In the genomic region with DNA sequence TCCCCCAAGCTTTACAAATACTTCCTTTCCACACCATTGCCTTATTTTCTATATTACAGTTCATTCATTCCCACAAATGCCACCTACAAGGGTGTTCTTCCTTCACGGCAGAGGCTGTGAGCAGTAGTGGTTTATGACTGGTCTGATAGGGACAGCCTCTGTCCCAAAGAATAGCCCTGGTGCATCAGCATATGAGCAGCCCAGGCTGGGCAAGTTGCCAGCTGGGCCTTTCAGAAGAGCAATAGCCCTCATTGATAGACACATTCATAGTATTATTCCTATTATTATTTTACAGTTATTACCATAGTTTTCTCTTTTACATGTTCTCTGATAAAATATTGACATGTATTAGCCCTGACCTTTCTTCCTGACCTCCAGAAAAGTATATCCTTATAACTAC, we compare ENCODE assay signal across 17 cellular contexts.
DNase-seq lines count a peak whose midpoint lies in the region; ATAC-seq and FAIRE-seq lines count a peak whose summit lies in the region.
"Had no signal": no experiment of that assay in that cellular context is flagged by ENCODE, and none has a peak within 500 bp of the region (broad histone marks: within the 10 kb centered on the region; RNA-seq: fewer than 3 reads in every experiment).

No MANE protein-coding gene starts in this region.

- FAIRE-seq in frontal cortex (lab: Jason Lieb, UNC), result peak; percentile 58
- FAIRE-seq: kidney, RCC 7860 had no signal

- no peak overlapping the region for H3K4me3 Mint-ChIP-seq in activated T-helper 17 cell treated with anti-CD3 and anti-CD28 coated beads, Interleukin-2, amount 50 U/mL, for 72 hours
- H3K4me3 Mint-ChIP-seq: activated T-cell treated with anti-CD3 and anti-CD28 coated beads, Interleukin-2, amount 50 U/mL, for 24 hours; naive B cell had no signal

- no peaks in the 10 kb centered on the region for H3K27me3 Mint-ChIP-seq in activated T-helper 17 cell treated with anti-CD3 and anti-CD28 coated beads, Interleukin-2, amount 50 U/mL, for 72 hours
- H3K27me3 Mint-ChIP-seq: activated T-cell treated with anti-CD3 and anti-CD28 coated beads, Interleukin-2, amount 50 U/mL, for 24 hours; naive B cell had no signal

- no peak overlapping the region for H3K27ac Mint-ChIP-seq in activated T-helper 17 cell treated with anti-CD3 and anti-CD28 coated beads, Interleukin-2, amount 50 U/mL, for 72 hours
- H3K27ac Mint-ChIP-seq: activated T-cell treated with anti-CD3 and anti-CD28 coated beads, Interleukin-2, amount 50 U/mL, for 24 hours; naive B cell had no signal

- H3K36me3 Mint-ChIP-seq in activated T-helper 17 cell treated with anti-CD3 and anti-CD28 coated beads, Interleukin-2, amount 50 U/mL, for 72 hours (ENCODE audit: low read depth), result no peaks in the 10 kb centered on the region
- H3K36me3 Mint-ChIP-seq: naive B cell had no signal

- no peaks in the 10 kb centered on the region for H3K4me1 Mint-ChIP-seq in activated T-helper 17 cell treated with anti-CD3 and anti-CD28 coated beads, Interleukin-2, amount 50 U/mL, for 72 hours
- H3K4me1 Mint-ChIP-seq: naive B cell had no signal

- no peaks in the 10 kb centered on the region for H3K9me3 Mint-ChIP-seq in activated T-helper 17 cell treated with anti-CD3 and anti-CD28 coated beads, Interleukin-2, amount 50 U/mL, for 72 hours
- H3K9me3 Mint-ChIP-seq: activated T-cell treated with anti-CD3 and anti-CD28 coated beads, Interleukin-2, amount 50 U/mL, for 24 hours; naive B cell had no signal

- DNase-seq in Ammon's horn (ENCODE audit: low spot score) (peak; percentile 79), ELR (ENCODE audit: low read depth) (peak; percentile 23), SHP77 treated with DMSO at 0.1 percent for 48 hours (lab: John Stamatoyannopoulos, UW) (peak; percentile 39), frontal cortex (ENCODE audit: low spot score in 2 of 2) (peak in 1 of 2 donors; percentile 12), HT-29 (ENCODE audit: low spot score) (no peak), KG1 (lab: John Stamatoyannopoulos, UW) (no peak)
- DNase-seq: activated CD4-positive, alpha-beta T cell treated with anti-CD3 and anti-CD28 coated beads for 48 hours; activated T-cell treated with anti-CD3 and anti-CD28 coated beads, Interleukin-2, amount 50 U/mL, for 24 hours; GOT3; Kasumi-1; kidney; naive B cell; stimulated activated CD4-positive, alpha-beta T cell treated with anti-CD3 and anti-CD28 coated beads, Interleukin-2, amount 100 ng/mL, for 24 hours; T-helper 2 cell had no signal

- ATAC-seq in activated T-helper 17 cell treated with anti-CD3 and anti-CD28 coated beads, Interleukin-2, amount 50 U/mL, for 72 hours (replicated peaks), result no peak
- ATAC-seq in GM21360 (IDR thresholded peaks at IDR 0.05; ENCODE audit: unreplicated experiment), result no peak

Comparison
In these comparisons a context has a peak if more than half of its experiments do, and no peak if none do; other contexts are left out.
1. DNase-seq: peak in Ammon's horn (single experiment), ELR (single experiment) and SHP77 treated with DMSO at 0.1 percent for 48 hours (single experiment); none in HT-29 (single experiment) and KG1 (single experiment).